In genomic region chr1:112935474-112936289, GRCh38 we compare ENCODE assay signal across 10 cellular contexts. TPM values are rescaled to one million over a fixed set of nuclear protein-coding genes. Genes with fewer than 3 reads are reported as not detected.
DNase-seq lines count a peak whose midpoint lies in the region; ATAC-seq, FAIRE-seq and TF ChIP-seq lines count a peak whose summit lies in the region.
"Had no signal": no experiment of that assay in that cellular context is flagged by ENCODE, and none has a peak within 500 bp of the region (broad histone marks: within the 10 kb centered on the region; RNA-seq: fewer than 3 reads in every experiment).

No MANE protein-coding gene starts in this region.

- peaks cover 0 to 2% of the 10 kb centered on the region in 2 experiments; a peak in 1 of 4 replicates for H3K36me3 ChIP-seq in GM12878 (ENCODE audit: control insufficient read depth in 2 of 2, insufficient read depth in 2 of 2, low read length in 1 of 2)
- no peaks in the 10 kb centered on the region for H3K36me3 ChIP-seq in ascending aorta

- H3K9ac ChIP-seq in GM12878 (ENCODE audit: control insufficient read depth, insufficient read depth, low read length), result no peak overlapping the region

- RAD21 ChIA-PET in GM12878 (lab: Charles Lee; ENCODE audit: unreplicated experiment), result interaction anchor here (0.6 to 5.1 kb wide), 6 partner anchors 17 to 114 kb away, joined by 3 to 53 read pairs (median 21); partner anchors contain the start of gene SLC16A1

- no peaks in the 10 kb centered on the region for H3K27me3 ChIP-seq in GM12878 (replicated peaks in 1 of 2; ENCODE audit: control insufficient read depth in 2 of 2, insufficient read depth in 2 of 2, low read length in 1 of 2)
- no peaks in the 10 kb centered on the region for H3K27me3 ChIP-seq in ascending aorta

- FAIRE-seq in GM12878 (lab: Jason Lieb, UNC), result no peak

- no peak overlapping the region for H3K4me3 ChIP-seq in GM12878
- no peak overlapping the region for H3K4me3 ChIP-seq in ascending aorta

- no peak overlapping the region for H3K4me2 ChIP-seq in GM12878 (ENCODE audit: control insufficient read depth, insufficient read depth)

- SMC1A ChIA-PET in GM12878 (lab: Charles Lee; ENCODE audit: uncharacterized antibody, unreplicated experiment), result interaction anchor here (0.9 to 4.2 kb wide), 12 partner anchors 7 to 875 kb away, joined by 3 to 80 read pairs (median 4); partner anchors contain the start of genes LRIG2, PPM1J and SLC16A1

- H3K4me1 ChIP-seq in GM12878 (ENCODE audit: control insufficient read depth, insufficient read depth, low read length), result 0 out of 2 replicates have a peak, but pooled peaks cover 4% of the 10 kb centered on the region
- H3K4me1 ChIP-seq in ascending aorta, result peaks cover 0 to 3% of the 10 kb centered on the region in 2 donors

- 93% methylated on average over 3 of the region's 3 CpGs for WGBS in GM12878 (ENCODE audit: insufficient coverage, insufficient replicate concordance, low lambda C conversion rate, missing lambda C conversion rate)

- no peak for TF ChIP-seq RAD21 in GM12878 (IDR thresholded peaks at IDR 0.05; ENCODE audit: insufficient read depth, low read depth, low read length)

- DNase-seq in NOMO-1 (lab: John Stamatoyannopoulos, UW; ENCODE audit: unreplicated experiment in 2 of 2), result peak; percentile 4 to 52
- no peak for DNase-seq in NOMO-1 treated with dmso at 0.1 percent for 144 hours (lab: John Stamatoyannopoulos, UW; ENCODE audit: unreplicated experiment)
- DNase-seq in NOMO-1 treated with DMSO at 0.1 percent for 48 hours (lab: John Stamatoyannopoulos, UW; ENCODE audit: unreplicated experiment), result peak; percentile 50
- DNase-seq in GM12878 (ENCODE audit: low read depth, low spot score), result no peak
- DNase-seq in non-pigmented ciliary epithelial cell (ENCODE audit: low read depth), result peak; percentile 37
- DNase-seq in hepatic stellate cell (ENCODE audit: low spot score), result no peak
- DNase-seq in NCI-H187 treated with DMSO at 0.1 percent for 48 hours (lab: John Stamatoyannopoulos, UW), result no peak
- no peak for DNase-seq in ascending aorta (ENCODE audit: low spot score in 2 of 2)
- DNase-seq: posterior cingulate gyrus had no signal

- intact Hi-C loops in GM12878 (cut with micrococcal nuclease; ENCODE audit: unreplicated experiment), result no loop called here
- intact Hi-C loops in ascending aorta (cut with DNase I), result no loop called here

- no peaks in the 10 kb centered on the region; the same call in 2 of the 3 replicates for H3K9me3 ChIP-seq in GM12878 (replicated peaks; ENCODE audit: control insufficient read depth, insufficient read depth, low read length)
- H3K9me3 ChIP-seq in ascending aorta, result no peaks in the 10 kb centered on the region

- no peak for TF ChIP-seq POLR2A in GM12878 (IDR thresholded peaks at IDR 0.05; ENCODE audit: low read depth, low read length)

- no peak for ATAC-seq in GM12878

- in situ Hi-C loops in GM12878 (cut with MboI), result no loop called here

- TF ChIP-seq EP300 in GM12878 (IDR thresholded peaks at IDR 0.05; ENCODE audit: borderline replicate concordance in 1 of 2, control insufficient read depth in 1 of 2, low read depth in 2 of 2, low read length in 2 of 2), result no peak

- no peak overlapping the region for H3K27ac ChIP-seq in GM12878 (ENCODE audit: control insufficient read depth, insufficient read depth)
- no peak overlapping the region for H3K27ac ChIP-seq in ascending aorta
- H3K27ac ChIP-seq: 22Rv1 had no signal

- TF ChIP-seq CTCF in GM12878 (IDR thresholded peaks at IDR 0.05 in 2 of 3, conservative IDR thresholded peaks at IDR 0.05 in 1 of 3; ENCODE audit: control insufficient read depth in 2 of 3, extremely low read depth in 1 of 3, insufficient read depth in 1 of 3, low read depth in 3 of 3, low read length in 3 of 3) (no peak), ascending aorta (IDR thresholded peaks at IDR 0.05) (no peak)

- H3K79me2 ChIP-seq in GM12878 (ENCODE audit: control insufficient read depth, insufficient read depth, low read length), result peaks cover 51% of the 10 kb centered on the region

- POLR2A ChIA-PET in GM12878 (lab: Charles Lee), result interaction anchor here (0.6 to 2.5 kb wide), 7 partner anchors 14 to 126 kb away, joined by 3 to 25 read pairs (median 5); partner anchors contain the start of gene SLC16A1

- no peaks in the 10 kb centered on the region for H4K20me1 ChIP-seq in GM12878 (ENCODE audit: control insufficient read depth, insufficient read depth)

- no TSS peak for BruUV-seq in GM12878 (replicated peaks; lab: Mats Ljungman, UMichigan)

- CTCF ChIA-PET in GM12878 (lab: Yijun Ruan, JAX), result interaction anchor here (0.6 to 4.9 kb wide), 11 partner anchors 9 to 220 kb away, joined by 3 to 51 read pairs (median 3); partner anchors contain the start of gene SLC16A1

- no peak overlapping the region for H2AFZ ChIP-seq in GM12878 (ENCODE audit: control insufficient read depth, low read depth, low read length)

TF ChIP-seq in GM12878, 131 proteins besides CTCF, POLR2A, EP300 and RAD21:
- TF ChIP-seq HDAC6 (IDR thresholded peaks at IDR 0.05; ENCODE audit: unreplicated experiment), result no peak
- peak; percentile 55; the same call in 1 of the 2 replicates for TF ChIP-seq ZNF24 (IDR thresholded peaks at IDR 0.05)
TF ChIP-seq in GM12878: peak in this region for 1.

RNA-seq across cellular contexts. Expression of gene SLC16A1, which starts 20.3 kb away (rescaled TPM):
- total RNA-seq in GM12878 (2013; cell fraction: nucleolus; rRNA removed), result 99.7 and 106 TPM in 2 replicates
- total RNA-seq in GM12878 (2014; rRNA removed) (74.1 and 82.9 TPM in 2 replicates), GM12878 (2014; rRNA removed; fragmentation: Illumina TruSeq; extraction: Trizol) (64.7 and 64.9 TPM in 2 replicates), GM12878 (2021) (64.2 and 68.6 TPM in 2 replicates), ascending aorta (31.8 TPM)
- polyA plus RNA-seq in GM12878 (2011; ENCODE audit: low read depth), result 25.0 TPM
- polyA plus RNA-seq in GM12878 (2011; rRNA removed) (106 and 121 TPM in 2 replicates), GM12878 (2014; fragmentation: Illumina TruSeq; extraction: Trizol) (61.5 and 72.0 TPM in 2 replicates), GM12878 (2014; fragmentation: Nextera tagmentation; extraction: Ambion mirVana) (10 to 100 TPM; 40.1 to 45.2 TPM), GM12878 (2014; rRNA removed) (36.8 and 39.0 TPM in 2 replicates), GM12878 (2016; fragmentation: Nextera tagmentation; extraction: Ambion mirVana) (10 to 100 TPM; 66.9 to 73.5 TPM)
- polyA plus RNA-seq in GM12878 (2011; cell fraction: cytosol; rRNA removed), result 81.8 and 105 TPM in 2 replicates
- 27.1 and 33.8 TPM in 2 replicates for polyA plus RNA-seq in GM12878 (2011; cell fraction: nucleus; rRNA removed)
- polyA plus RNA-seq in GM12878 (2012), result 35.4 and 36.2 TPM in 2 replicates
- polyA minus RNA-seq in GM12878 (2011; rRNA and poly(A)+ RNA removed), result 204 and 235 TPM in 2 replicates
- polyA minus RNA-seq in GM12878 (2011; cell fraction: cytosol; rRNA and poly(A)+ RNA removed), result 48.8 and 64.1 TPM in 2 replicates
- 31.1 and 54.0 TPM in 2 replicates for polyA minus RNA-seq in GM12878 (2011; cell fraction: nucleus; rRNA and poly(A)+ RNA removed)

Comparison
In these comparisons a context has a peak if more than half of its experiments do, and no peak if none do; other contexts are left out.
1. DNase-seq: peak in NOMO-1 (2 of 2), NOMO-1 treated with DMSO at 0.1 percent for 48 hours (single experiment) and non-pigmented ciliary epithelial cell (single experiment); none in NOMO-1 treated with dmso at 0.1 percent for 144 hours (single experiment), GM12878 (single experiment), hepatic stellate cell (single experiment), NCI-H187 treated with DMSO at 0.1 percent for 48 hours (single experiment) and ascending aorta (0 of 2).